Comparison of ENCODE assay signal across 13 cellular contexts in the genomic region with DNA sequence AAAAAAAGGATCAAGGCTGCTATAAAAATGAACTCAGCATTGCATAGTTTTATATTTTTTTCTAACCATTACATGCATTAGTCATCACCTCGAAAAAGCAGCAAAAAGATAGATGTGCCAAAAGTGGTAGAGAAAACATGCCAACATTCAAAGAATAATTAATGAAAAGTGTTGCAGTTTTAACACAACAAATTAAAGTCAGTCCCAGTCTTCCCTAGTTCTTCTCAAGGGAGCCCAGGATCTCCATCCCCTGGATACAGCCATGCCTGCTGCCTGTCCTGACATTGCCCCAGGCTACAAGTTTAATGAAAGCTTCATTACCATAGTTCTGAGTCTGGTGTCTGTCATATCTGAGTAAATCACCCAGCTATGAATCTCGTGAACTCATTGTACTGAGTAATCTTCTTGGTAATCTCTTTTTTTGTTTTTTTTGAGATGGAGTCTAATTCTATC.
DNase-seq lines count a peak whose midpoint lies in the region; ATAC-seq and TF ChIP-seq lines count a peak whose summit lies in the region.
"Had no signal": no experiment of that assay in that cellular context is flagged by ENCODE, and none has a peak within 500 bp of the region (broad histone marks: within the 10 kb centered on the region; RNA-seq: fewer than 3 reads in every experiment).

No MANE protein-coding gene starts in this region.

- ATAC-seq in stimulated activated naive CD8-positive, alpha-beta T cell treated with anti-CD3 and anti-CD28 coated beads, Interleukin-15, Interleukin-2, amounts not matched to agents 100 U/mL and 50 U/mL, for 24 hours: peak; percentile 59
- ATAC-seq in effector memory CD8-positive, alpha-beta T cell (replicated peaks): no peak
- ATAC-seq in left lobe of liver: no peak

- peaks cover 6% of the 10 kb centered on the region for H3K36me3 Mint-ChIP-seq in activated naive CD4-positive, alpha-beta T cell treated with anti-CD3 and anti-CD28 coated beads, Interleukin-2, amount 50 U/mL, for 24 hours
- peaks cover 2% of the 10 kb centered on the region for H3K36me3 Mint-ChIP-seq in effector memory CD8-positive, alpha-beta T cell (ENCODE audit: insufficient read depth)

- H3K27ac ChIP-seq in RWPE1 (no peak overlapping the region), epithelial cell of prostate (peak overlapping the region; percentile 23)

- H3K9me3 Mint-ChIP-seq in activated naive CD4-positive, alpha-beta T cell treated with anti-CD3 and anti-CD28 coated beads, Interleukin-2, amount 50 U/mL, for 24 hours: no peaks in the 10 kb centered on the region
- H3K9me3 Mint-ChIP-seq in effector memory CD8-positive, alpha-beta T cell: peaks cover 0 to 9% of the 10 kb centered on the region in 2 donors

- no peak overlapping the region for H3K4me3 Mint-ChIP-seq in activated naive CD4-positive, alpha-beta T cell treated with anti-CD3 and anti-CD28 coated beads, Interleukin-2, amount 50 U/mL, for 24 hours
- peak overlapping the region in 1 of 2 donors; percentile 23 for H3K4me3 Mint-ChIP-seq in effector memory CD8-positive, alpha-beta T cell
- H3K4me3 Mint-ChIP-seq: activated CD4-positive, alpha-beta T cell treated with anti-CD3 and anti-CD28 coated beads, Interleukin-2, amount 10 ng/mL, durations not matched to agents 7 days and 5 days; B cell had no signal

- no peak for TF ChIP-seq CTCF in RWPE1 (conservative IDR thresholded peaks at IDR 0.05; ENCODE audit: low read depth)

- peaks cover 99% of the 10 kb centered on the region for H3K4me1 Mint-ChIP-seq in activated naive CD4-positive, alpha-beta T cell treated with anti-CD3 and anti-CD28 coated beads, Interleukin-2, amount 50 U/mL, for 24 hours
- H3K4me1 Mint-ChIP-seq in effector memory CD8-positive, alpha-beta T cell (ENCODE audit: low read depth in 2 of 2): peaks cover 54 to 89% of the 10 kb centered on the region in 2 donors
- H3K4me1 Mint-ChIP-seq: B cell had no signal

- DNase-seq in activated naive CD4-positive, alpha-beta T cell (lab: John Stamatoyannopoulos, UW): no peak
- DNase-seq in RWPE1 (ENCODE audit: low spot score) (peak; percentile 20), epithelial cell of prostate (ENCODE audit: low read depth, low spot score) (peak; percentile 57), DMS53 (lab: John Stamatoyannopoulos, UW) (no peak), left lobe of liver (ENCODE audit: low spot score) (no peak)
- no peak for DNase-seq in stimulated activated naive CD8-positive, alpha-beta T cell treated with anti-CD3 and anti-CD28 coated beads, Interleukin-15, Interleukin-2, amounts not matched to agents 100 U/mL and 50 U/mL, for 24 hours
- no peak for DNase-seq in effector memory CD8-positive, alpha-beta T cell
- DNase-seq: activated CD4-positive, alpha-beta T cell treated with anti-CD3 and anti-CD28 coated beads, Interleukin-2, amount 10 ng/mL, durations not matched to agents 7 days and 5 days; effector CD4-positive, alpha-beta T cell; NCI-H2081 treated with DMSO at 0.1 percent for 48 hours had no signal

- CTCF ChIA-PET in RWPE1 (lab: Yijun Ruan, JAX): no interaction called here

- POLR2A ChIA-PET in RWPE1 (lab: Yijun Ruan, JAX; ENCODE audit: low non-redundant PET): no interaction called here

- no peaks in the 10 kb centered on the region for H3K27me3 Mint-ChIP-seq in activated naive CD4-positive, alpha-beta T cell treated with anti-CD3 and anti-CD28 coated beads, Interleukin-2, amount 50 U/mL, for 24 hours
- H3K27me3 Mint-ChIP-seq in effector memory CD8-positive, alpha-beta T cell: no peaks in the 10 kb centered on the region
- H3K27me3 Mint-ChIP-seq: activated CD4-positive, alpha-beta T cell treated with anti-CD3 and anti-CD28 coated beads, Interleukin-2, amount 10 ng/mL, durations not matched to agents 7 days and 5 days had no signal

- H3K27ac Mint-ChIP-seq in activated naive CD4-positive, alpha-beta T cell treated with anti-CD3 and anti-CD28 coated beads, Interleukin-2, amount 50 U/mL, for 24 hours: peak overlapping the region; percentile 89
- H3K27ac Mint-ChIP-seq in effector memory CD8-positive, alpha-beta T cell: peak overlapping the region in 1 of 2 donors; percentile 92
- H3K27ac Mint-ChIP-seq: activated CD4-positive, alpha-beta T cell treated with anti-CD3 and anti-CD28 coated beads, Interleukin-2, amount 10 ng/mL, durations not matched to agents 7 days and 5 days; B cell; progenitor cell of endocrine pancreas had no signal

Comparison
In these comparisons a context has a peak if more than half of its experiments do, and no peak if none do; other contexts are left out.
1. DNase-seq: peak in RWPE1 (single experiment) and epithelial cell of prostate (single experiment); none in activated naive CD4-positive, alpha-beta T cell (0 of 4), stimulated activated naive CD8-positive, alpha-beta T cell treated with anti-CD3 and anti-CD28 coated beads, Interleukin-15, Interleukin-2, amounts not matched to agents 100 U/mL and 50 U/mL, for 24 hours (single experiment), effector memory CD8-positive, alpha-beta T cell (0 of 3), DMS53 (single experiment) and left lobe of liver (single experiment).